In genomic region chr14:61502459-61503093, GRCh38 we compare ENCODE assay signal across 10 cellular contexts.
DNase-seq lines count a peak whose midpoint lies in the region; ATAC-seq, FAIRE-seq and TF ChIP-seq lines count a peak whose summit lies in the region.
"Had no signal": no experiment of that assay in that cellular context is flagged by ENCODE, and none has a peak within 500 bp of the region (broad histone marks: within the 10 kb centered on the region; RNA-seq: fewer than 3 reads in every experiment).

No MANE protein-coding gene starts in this region.

- no peaks in the 10 kb centered on the region for H3K36me3 ChIP-seq in OCI-LY1 (ENCODE audit: insufficient read depth, low read length)

- H3K4me1 ChIP-seq in A549, result peaks cover 15% of the 10 kb centered on the region
- H3K4me1 ChIP-seq in OCI-LY1 (ENCODE audit: insufficient read depth, low read length, severe bottlenecking), result peaks cover 96% of the 10 kb centered on the region

- H3K4me3 ChIP-seq in A549 (no peak overlapping the region), OCI-LY1 (ENCODE audit: low read depth, low read length, poor library complexity, severe bottlenecking) (peak overlapping the region; percentile 48)
- H3K4me3 ChIP-seq: lung had no signal

- H3K79me2 ChIP-seq in OCI-LY1 (ENCODE audit: insufficient read depth, low read length), result no peaks in the 10 kb centered on the region

- H3K9me2 ChIP-seq in OCI-LY1 (ENCODE audit: low read depth, low read length), result no peaks in the 10 kb centered on the region

- TF ChIP-seq EP300 in A549 (IDR thresholded peaks at IDR 0.05), result no peak

- POLR2A ChIA-PET in A549 (lab: Yijun Ruan, JAX), result interaction anchor here (0.5 kb wide), 1 partner anchor 225 kb away, joined by 3 read pairs; no protein-coding TSS in a partner anchor

- DNase-seq in A549 (ENCODE audit: low read depth in 1 of 2, low spot score in 1 of 2) (no peak), glomerular visceral epithelial cell (ENCODE audit: extremely low spot score) (peak; percentile 65), H4 (ENCODE audit: low spot score) (no peak), pons (ENCODE audit: low spot score) (no peak), NCI-H2227 (lab: John Stamatoyannopoulos, UW; ENCODE audit: unreplicated experiment) (no peak)
- DNase-seq: DMS53 had no signal

- no peaks in the 10 kb centered on the region for H3K9me3 ChIP-seq in A549
- no peaks in the 10 kb centered on the region for H3K9me3 ChIP-seq in OCI-LY1 (ENCODE audit: low read length)

- no peak overlapping the region for H2AFZ ChIP-seq in OCI-LY1 (ENCODE audit: low read length)

- peak overlapping the region; percentile 38 for H3K4me2 ChIP-seq in A549
- peak overlapping the region; percentile 86 for H3K4me2 ChIP-seq in OCI-LY1 (ENCODE audit: low read length)

- H3K9ac ChIP-seq in OCI-LY1 (ENCODE audit: low read length), result peak overlapping the region; percentile 90

- WGBS in A549 (ENCODE audit: missing lambda C conversion rate), result 52% methylated on average over 7 of the region's 7 CpGs

- TF ChIP-seq RAD21 in A549 (conservative IDR thresholded peaks at IDR 0.05 in 1 of 2, IDR thresholded peaks at IDR 0.05 in 1 of 2), result no peak

- TF ChIP-seq CTCF in A549 (IDR thresholded peaks at IDR 0.05) (no peak), OCI-LY1 (IDR thresholded peaks at IDR 0.05; ENCODE audit: low read length) (no peak)

- peaks cover 18% of the 10 kb centered on the region; the same call in 1 of the 2 replicates for H3F3A ChIP-seq in OCI-LY1 (ENCODE audit: insufficient read depth, low read length)

- H3K27ac ChIP-seq in A549 (peak overlapping the region; percentile 47 to 72), OCI-LY1 (ENCODE audit: low read depth, low read length, poor library complexity, severe bottlenecking) (peak overlapping the region; percentile 100)

- no peaks in the 10 kb centered on the region for H3K27me3 ChIP-seq in OCI-LY1 (ENCODE audit: insufficient read depth, low read length)

- no peak for TF ChIP-seq POLR2A in A549 (IDR thresholded peaks at IDR 0.05; ENCODE audit: low read length)

- FAIRE-seq in A549 (lab: Jason Lieb, UNC), result no peak

- peak; percentile 39 to 43; a peak in 2 of 6 replicates for ATAC-seq in A549
- peak; percentile 10 for ATAC-seq in GM21526 (IDR thresholded peaks at IDR 0.05; ENCODE audit: low FRiP score, unreplicated experiment)
- ATAC-seq in HG03571 (IDR thresholded peaks at IDR 0.05; ENCODE audit: unreplicated experiment), result no peak

- CTCF ChIA-PET in A549 (lab: Yijun Ruan, JAX), result interaction anchor here (0.7 to 1.5 kb wide), 2 partner anchors 9 to 150 kb away, joined by 4 read pairs; no protein-coding TSS in a partner anchor

- H4K20me1 ChIP-seq in OCI-LY1 (ENCODE audit: insufficient read depth, low read length), result no peaks in the 10 kb centered on the region

TF ChIP-seq in A549, 52 proteins besides CTCF, POLR2A, EP300 and RAD21:
- TF ChIP-seq FOSL2 (IDR thresholded peaks at IDR 0.05), result no peak
- TF ChIP-seq FOSL2 (CRISPR knock-in tag; IDR thresholded peaks at IDR 0.05), result 0 out of 2 replicates have a peak, but pooled peaks have one; percentile 8
- TF ChIP-seq ZNF302 (CRISPR knock-in tag; IDR thresholded peaks at IDR 0.05), result no peak
- 0 out of 2 replicates have a peak, but pooled peaks have one; percentile 4 for TF ChIP-seq USF2 (IDR thresholded peaks at IDR 0.05)
